9 cellular contexts compared by ENCODE assay signal in genomic region chr21:46637952-46638746, GRCh38. TPM values are rescaled to one million over a fixed set of nuclear protein-coding genes. Genes with fewer than 3 reads are reported as not detected.
A peak's percentile ranks its signal among the peaks of the same experiment; 100 is the strongest.
DNase-seq lines count a peak whose midpoint lies in the region; ATAC-seq and TF ChIP-seq lines count a peak whose summit lies in the region.
"Had no signal": no experiment of that assay in that cellular context is flagged by ENCODE, and none has a peak within 500 bp of the region (broad histone marks: within the 10 kb centered on the region; RNA-seq: fewer than 3 reads in every experiment).

No MANE protein-coding gene starts in this region.

- ATAC-seq in HG03354 (IDR thresholded peaks at IDR 0.05; ENCODE audit: poor library complexity, severe bottlenecking, unreplicated experiment) = no peak

- intact Hi-C loops in PC-9 (cut with micrococcal nuclease; ENCODE audit: unreplicated experiment) = no loop called here
- intact Hi-C loops in dendritic cell treated with granulocyte-macrophage colony-stimulating factor and Interleukin-4, amounts not matched to agents 40 ng/mL and 50 ng/mL, for 4 days (cut with micrococcal nuclease) = no loop called here

- no peaks in the 10 kb centered on the region for H3K9me3 ChIP-seq in CD8-positive, alpha-beta memory T cell (ENCODE audit: low read length)
- no peaks in the 10 kb centered on the region for H3K9me3 ChIP-seq in PC-9 (ENCODE audit: insufficient read depth, low read depth)
- no peaks in the 10 kb centered on the region for H3K9me3 ChIP-seq in neural cell (ENCODE audit: low read length)

- H3F3A ChIP-seq in PC-9 (ENCODE audit: insufficient read depth, low read depth) (no peaks in the 10 kb centered on the region), neural cell (ENCODE audit: insufficient read depth, low read length, poor library complexity, severe bottlenecking) (peaks cover 4% of the 10 kb centered on the region)

- no peaks in the 10 kb centered on the region for H3K9me3 Mint-ChIP-seq in CD8-positive, alpha-beta memory T cell
- no peaks in the 10 kb centered on the region for H3K9me3 Mint-ChIP-seq in dendritic cell treated with granulocyte-macrophage colony-stimulating factor and Interleukin-4, amounts not matched to agents 40 ng/mL and 50 ng/mL, for 4 days

- no peaks in the 10 kb centered on the region for H3K27me3 ChIP-seq in CD8-positive, alpha-beta memory T cell (ENCODE audit: insufficient read depth, low read length, poor library complexity, severe bottlenecking)
- H3K27me3 ChIP-seq in PC-9 (ENCODE audit: insufficient read depth, low read depth) (no peaks in the 10 kb centered on the region), neural cell (ENCODE audit: insufficient read depth, low read depth, low read length) (no peaks in the 10 kb centered on the region)

- CTCF ChIA-PET in CD8-positive, alpha-beta memory T cell (lab: Charles Lee) = interaction anchor here (1.8 to 4.1 kb wide), 3 partner anchors 86 to 106 kb away, joined by 5 to 17 read pairs (median 12); no protein-coding TSS in a partner anchor
- CTCF ChIA-PET in PC-9 (lab: Charles Lee) = interaction anchor here (0.6 kb wide), 1 partner anchor 24 kb away, joined by 3 read pairs; no protein-coding TSS in a partner anchor

- no peaks in the 10 kb centered on the region for H4K20me1 ChIP-seq in PC-9 (ENCODE audit: insufficient read depth)
- peaks cover 2% of the 10 kb centered on the region for H4K20me1 ChIP-seq in neural cell (ENCODE audit: insufficient read depth)

- H3K79me2 ChIP-seq in PC-9 (ENCODE audit: low read depth) = peaks cover 26% of the 10 kb centered on the region
- peaks cover 54% of the 10 kb centered on the region for H3K79me2 ChIP-seq in neural cell (replicated peaks; ENCODE audit: insufficient read depth, low read length)

- peak in 1 of 5 donors; percentile 32 for DNase-seq in CD8-positive, alpha-beta memory T cell
- DNase-seq in PC-9 (no peak), cortex of kidney (lab: John Stamatoyannopoulos, UW) (no peak)
- DNase-seq in stimulated activated naive CD4-positive, alpha-beta T cell (lab: John Stamatoyannopoulos, UW) = no peak
- DNase-seq in stimulated activated CD4-positive, alpha-beta T cell treated with anti-CD3 and anti-CD28 coated beads, Interleukin-2, amount 100 ng/mL, for 48 hours = no peak
- DNase-seq: activated CD4-positive, CD25-positive, alpha-beta regulatory T cell had no signal

- no TSS peak for BruUV-seq in PC-9 (replicated peaks; lab: Mats Ljungman, UMichigan)

- peak overlapping the region; percentile 39 for H3K27ac ChIP-seq in CD8-positive, alpha-beta memory T cell (ENCODE audit: low read depth, low read length)
- no peak overlapping the region for H3K27ac ChIP-seq in PC-9
- H3K27ac ChIP-seq in neural cell (ENCODE audit: low read length) = no peak overlapping the region

- no peak overlapping the region for H3K9ac ChIP-seq in neural cell (ENCODE audit: low read length)

- H3K4me1 ChIP-seq in CD8-positive, alpha-beta memory T cell (ENCODE audit: insufficient read depth, low read length) = peaks cover 61% of the 10 kb centered on the region
- peaks cover 14% of the 10 kb centered on the region for H3K4me1 ChIP-seq in PC-9 (replicated peaks; ENCODE audit: insufficient read depth)

- no peak for TF ChIP-seq CTCF in PC-9 (conservative IDR thresholded peaks at IDR 0.05)
- no peak for TF ChIP-seq CTCF in neural cell (IDR thresholded peaks at IDR 0.05; ENCODE audit: poor library complexity, severe bottlenecking)

- H3K4me3 ChIP-seq in CD8-positive, alpha-beta memory T cell (ENCODE audit: low read length) = peak overlapping the region; percentile 44
- no peak overlapping the region for H3K4me3 ChIP-seq in PC-9
- H3K4me3 ChIP-seq in neural cell (ENCODE audit: low read length) = peak overlapping the region; percentile 80

- H3K36me3 Mint-ChIP-seq in CD8-positive, alpha-beta memory T cell = peaks cover 8 to 57% (median 21%) of the 10 kb centered on the region in 3 donors
- peaks cover 68% of the 10 kb centered on the region for H3K36me3 Mint-ChIP-seq in dendritic cell treated with granulocyte-macrophage colony-stimulating factor and Interleukin-4, amounts not matched to agents 40 ng/mL and 50 ng/mL, for 4 days (ENCODE audit: low read depth)

- TF ChIP-seq RAD21 in neural cell (conservative IDR thresholded peaks at IDR 0.05) = no peak

- peak overlapping the region; percentile 39 to 93 (median 71) for H3K27ac Mint-ChIP-seq in CD8-positive, alpha-beta memory T cell
- peak overlapping the region; percentile 75 for H3K27ac Mint-ChIP-seq in dendritic cell treated with granulocyte-macrophage colony-stimulating factor and Interleukin-4, amounts not matched to agents 40 ng/mL and 50 ng/mL, for 4 days

- H3K4me3 Mint-ChIP-seq in CD8-positive, alpha-beta memory T cell = peak overlapping the region; percentile 73 to 98 (median 94)
- H3K4me3 Mint-ChIP-seq in dendritic cell treated with granulocyte-macrophage colony-stimulating factor and Interleukin-4, amounts not matched to agents 40 ng/mL and 50 ng/mL, for 4 days = peak overlapping the region; percentile 54

- peaks cover 8% of the 10 kb centered on the region for H3K36me3 ChIP-seq in CD8-positive, alpha-beta memory T cell (ENCODE audit: insufficient read depth, low read length)
- no peaks in the 10 kb centered on the region for H3K36me3 ChIP-seq in PC-9 (ENCODE audit: low read depth)
- H3K36me3 ChIP-seq in neural cell (ENCODE audit: insufficient read depth, low read length) = peaks cover 5% of the 10 kb centered on the region

- H3K27me3 Mint-ChIP-seq in CD8-positive, alpha-beta memory T cell = peaks cover 0 to 1% of the 10 kb centered on the region in 2 donors
- H3K27me3 Mint-ChIP-seq in dendritic cell treated with granulocyte-macrophage colony-stimulating factor and Interleukin-4, amounts not matched to agents 40 ng/mL and 50 ng/mL, for 4 days = no peaks in the 10 kb centered on the region

- no peak for TF ChIP-seq EP300 in neural cell (conservative IDR thresholded peaks at IDR 0.05; ENCODE audit: poor library complexity, severe bottlenecking)

- H2AFZ ChIP-seq in PC-9 (no peak overlapping the region), neural cell (ENCODE audit: low read depth, low read length) (no peak overlapping the region)

- POLR2A ChIA-PET in CD8-positive, alpha-beta memory T cell (lab: Charles Lee) = no interaction called here
- POLR2A ChIA-PET in PC-9 (lab: Charles Lee; ENCODE audit: unreplicated experiment) = interaction anchor here (0.7 kb wide), 1 partner anchor 106 kb away, joined by 9 read pairs; no protein-coding TSS in a partner anchor

- H3K4me1 Mint-ChIP-seq in CD8-positive, alpha-beta memory T cell = peaks cover 64 to 84% (median 81%) of the 10 kb centered on the region in 3 donors
- H3K4me1 Mint-ChIP-seq in dendritic cell treated with granulocyte-macrophage colony-stimulating factor and Interleukin-4, amounts not matched to agents 40 ng/mL and 50 ng/mL, for 4 days (ENCODE audit: low read depth) = peaks cover 56% of the 10 kb centered on the region

- H3K4me2 ChIP-seq in PC-9 = 0 out of 2 replicates have a peak overlapping the region, but pooled peaks have one; percentile 7
- peak overlapping the region; percentile 85 for H3K4me2 ChIP-seq in neural cell (ENCODE audit: low read length)

- H3K9me2 ChIP-seq in PC-9 (ENCODE audit: insufficient read depth) (no peaks in the 10 kb centered on the region), neural cell (ENCODE audit: insufficient read depth, low read length) (no peaks in the 10 kb centered on the region)

TF ChIP-seq in neural cell, 6 proteins besides CTCF, POLR2A, EP300 and RAD21:
- TF ChIP-seq POLR2AphosphoS5 (IDR thresholded peaks at IDR 0.05) (no peak), MXI1 (conservative IDR thresholded peaks at IDR 0.05; ENCODE audit: poor library complexity, severe bottlenecking) (no peak), TAF1 (IDR thresholded peaks at IDR 0.05; ENCODE audit: low read depth) (no peak), SMC3 (conservative IDR thresholded peaks at IDR 0.05; ENCODE audit: poor library complexity) (no peak), EZH2 (IDR thresholded peaks at IDR 0.05; ENCODE audit: borderline replicate concordance, insufficient read depth, low read length, poor library complexity, severe bottlenecking) (no peak)
- TF ChIP-seq, protein P1, sequence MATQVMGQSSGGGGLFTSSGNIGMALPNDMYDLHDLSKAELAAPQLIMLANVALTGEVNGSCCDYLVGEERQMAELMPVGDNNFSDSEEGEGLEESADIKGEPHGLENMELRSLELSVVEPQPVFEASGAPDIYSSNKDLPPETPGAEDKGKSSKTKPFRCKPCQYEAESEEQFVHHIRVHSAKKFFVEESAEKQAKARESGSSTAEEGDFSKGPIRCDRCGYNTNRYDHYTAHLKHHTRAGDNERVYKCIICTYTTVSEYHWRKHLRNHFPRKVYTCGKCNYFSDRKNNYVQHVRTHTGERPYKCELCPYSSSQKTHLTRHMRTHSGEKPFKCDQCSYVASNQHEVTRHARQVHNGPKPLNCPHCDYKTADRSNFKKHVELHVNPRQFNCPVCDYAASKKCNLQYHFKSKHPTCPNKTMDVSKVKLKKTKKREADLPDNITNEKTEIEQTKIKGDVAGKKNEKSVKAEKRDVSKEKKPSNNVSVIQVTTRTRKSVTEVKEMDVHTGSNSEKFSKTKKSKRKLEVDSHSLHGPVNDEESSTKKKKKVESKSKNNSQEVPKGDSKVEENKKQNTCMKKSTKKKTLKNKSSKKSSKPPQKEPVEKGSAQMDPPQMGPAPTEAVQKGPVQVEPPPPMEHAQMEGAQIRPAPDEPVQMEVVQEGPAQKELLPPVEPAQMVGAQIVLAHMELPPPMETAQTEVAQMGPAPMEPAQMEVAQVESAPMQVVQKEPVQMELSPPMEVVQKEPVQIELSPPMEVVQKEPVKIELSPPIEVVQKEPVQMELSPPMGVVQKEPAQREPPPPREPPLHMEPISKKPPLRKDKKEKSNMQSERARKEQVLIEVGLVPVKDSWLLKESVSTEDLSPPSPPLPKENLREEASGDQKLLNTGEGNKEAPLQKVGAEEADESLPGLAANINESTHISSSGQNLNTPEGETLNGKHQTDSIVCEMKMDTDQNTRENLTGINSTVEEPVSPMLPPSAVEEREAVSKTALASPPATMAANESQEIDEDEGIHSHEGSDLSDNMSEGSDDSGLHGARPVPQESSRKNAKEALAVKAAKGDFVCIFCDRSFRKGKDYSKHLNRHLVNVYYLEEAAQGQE (IDR thresholded peaks at IDR 0.05; ENCODE audit: borderline replicate concordance) = no peak
TF ChIP-seq in neural cell: peak in this region for 0.

RNA-seq across cellular contexts. Expression of gene PRMT2, which starts 2.7 kb away (rescaled TPM):
- 10 to 100 TPM; 69.8 to 71.6 TPM for total RNA-seq in CD8-positive, alpha-beta memory T cell
- 287 TPM for polyA plus RNA-seq in CD8-positive, alpha-beta memory T cell
- 64.5 and 82.0 TPM in 2 replicates for total RNA-seq in PC-9 (2021)
- 313 and 343 TPM in 2 replicates for polyA plus RNA-seq in neural cell
- polyA minus RNA-seq in neural cell = 263 and 269 TPM in 2 replicates

RNA-seq across cellular contexts. Expression of gene S100B, which starts 33.3 kb away (rescaled TPM):
- 1 to 10 TPM in 1 of 2 experiments, under 1 TPM in 1; 0.91 to 1.4 TPM for total RNA-seq in CD8-positive, alpha-beta memory T cell
- polyA plus RNA-seq in CD8-positive, alpha-beta memory T cell = 24.1 TPM
- not detected in 2 replicates for total RNA-seq in PC-9 (2021)
- 1.4 TPM in 1 of 2 replicates, not detected in the other for polyA plus RNA-seq in neural cell
- not detected in 2 replicates for polyA minus RNA-seq in neural cell
